Comparison of ENCODE assay signal across 16 cellular contexts in the genomic region with DNA sequence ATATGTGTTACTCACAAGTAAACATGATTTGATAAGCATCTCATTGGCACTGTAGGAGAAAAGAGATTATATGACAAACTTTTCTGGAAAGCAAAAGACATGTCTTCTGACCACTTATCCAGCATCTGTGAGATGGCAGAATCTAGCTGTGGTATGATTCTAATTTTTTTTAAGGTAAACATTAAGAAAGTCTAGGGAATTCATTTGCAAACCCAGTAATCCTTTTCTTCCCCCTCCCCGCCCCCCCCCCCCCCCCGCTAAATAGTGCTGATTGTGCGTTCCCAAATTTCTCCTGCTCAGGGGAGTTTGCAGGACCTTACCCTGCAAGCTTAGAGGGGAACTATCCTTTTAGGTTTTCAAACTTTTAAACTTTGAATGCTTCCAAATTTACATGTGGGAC. TPM values are rescaled to one million over a fixed set of nuclear protein-coding genes. Genes with fewer than 3 reads are reported as not detected.
DNase-seq lines count a peak whose midpoint lies in the region; TF ChIP-seq lines count a peak whose summit lies in the region.
"Had no signal": no experiment of that assay in that cellular context is flagged by ENCODE, and none has a peak within 500 bp of the region (broad histone marks: within the 10 kb centered on the region; RNA-seq: fewer than 3 reads in every experiment).

No MANE protein-coding gene starts in this region.

- H3K79me2 ChIP-seq in ACC112 (ENCODE audit: control insufficient read depth, insufficient read depth, low read length, unreplicated experiment) (no peaks in the 10 kb centered on the region), Karpas-422 (ENCODE audit: low read length) (peaks cover 10% of the 10 kb centered on the region), smooth muscle cell (ENCODE audit: low read depth) (peaks cover 11% of the 10 kb centered on the region)

- H3K27ac ChIP-seq in ACC112 (ENCODE audit: low read depth, low read length) (peak overlapping the region; percentile 64), Karpas-422 (ENCODE audit: low read length) (0 out of 2 replicates have a peak overlapping the region, but pooled peaks have one; percentile 34), SK-N-MC (peak overlapping the region; percentile 49; the same call in 1 of the 2 replicates), smooth muscle cell (ENCODE audit: low read depth) (peak overlapping the region; percentile 82)
- H3K27ac ChIP-seq: A549 had no signal

- H4K20me1 ChIP-seq in Karpas-422 (ENCODE audit: insufficient read depth, low read depth, low read length): no peaks in the 10 kb centered on the region
- peaks cover 8% of the 10 kb centered on the region for H4K20me1 ChIP-seq in smooth muscle cell (ENCODE audit: low read depth)

- no peak overlapping the region for H3K9ac ChIP-seq in Karpas-422 (ENCODE audit: low read length)
- no peak overlapping the region for H3K9ac ChIP-seq in SK-N-MC (ENCODE audit: insufficient read length)
- no peak overlapping the region for H3K9ac ChIP-seq in smooth muscle cell (ENCODE audit: low read depth)

- H3K4me3 ChIP-seq in ACC112 (ENCODE audit: low read depth, low read length): no peak overlapping the region
- H3K4me3 ChIP-seq in Karpas-422 (ENCODE audit: low read length): no peak overlapping the region
- no peak overlapping the region for H3K4me3 ChIP-seq in SK-N-MC
- no peak overlapping the region for H3K4me3 ChIP-seq in smooth muscle cell
- H3K4me3 ChIP-seq: A549, HAP-1 had no signal

- no peaks in the 10 kb centered on the region for H3K9me3 ChIP-seq in Karpas-422 (ENCODE audit: low read length)
- H3K9me3 ChIP-seq in SK-N-MC (ENCODE audit: low read depth, low read length): no peaks in the 10 kb centered on the region
- H3K9me3 ChIP-seq in smooth muscle cell (replicated peaks; ENCODE audit: low read depth): no peaks in the 10 kb centered on the region
- H3K9me3 ChIP-seq: A549, HAP-1 had no signal

- DNase-seq in Karpas-422: no peak
- DNase-seq in SK-N-MC (ENCODE audit: low read depth, low spot score): no peak
- DNase-seq in smooth muscle cell (lab: John Stamatoyannopoulos, UW; ENCODE audit: unreplicated experiment): no peak
- DNase-seq in GDM1 (lab: John Stamatoyannopoulos, UW): no peak
- DNase-seq in LoVo (ENCODE audit: low spot score): no peak
- DNase-seq in NK-92 treated with Interleukin-12 subunit alpha and Interleukin-12 subunit beta, amount 100 ng/mL, for 24 hours (lab: John Stamatoyannopoulos, UW): no peak
- DNase-seq: 8988T; C1 segment of cervical spinal cord; Calu3; CD4-positive, alpha-beta memory T cell; COR-L47; DND-41; GOT3 had no signal

- H3K27me3 ChIP-seq in ACC112 (ENCODE audit: insufficient read depth, low read length) (no peaks in the 10 kb centered on the region), Karpas-422 (ENCODE audit: low read length) (no peaks in the 10 kb centered on the region), smooth muscle cell (ENCODE audit: low read depth) (no peaks in the 10 kb centered on the region)

- H3K36me3 ChIP-seq in ACC112 (ENCODE audit: insufficient read depth, low read length) (peaks cover 13% of the 10 kb centered on the region), Karpas-422 (ENCODE audit: insufficient read depth, low read length) (peaks cover 20% of the 10 kb centered on the region; the same call in 1 of the 2 replicates), SK-N-MC (ENCODE audit: insufficient read depth, low read length) (peaks cover 40% of the 10 kb centered on the region), smooth muscle cell (ENCODE audit: low read depth) (peaks cover 12% of the 10 kb centered on the region)

- H3K9me2 ChIP-seq in Karpas-422 (replicated peaks; ENCODE audit: insufficient read depth, low read length): no peaks in the 10 kb centered on the region

- H2AFZ ChIP-seq in ACC112 (ENCODE audit: low read length, unreplicated experiment): no peak overlapping the region
- H2AFZ ChIP-seq in Karpas-422 (ENCODE audit: low read length): no peak overlapping the region
- H2AFZ ChIP-seq in smooth muscle cell (ENCODE audit: low read depth): no peak overlapping the region

- no peak for TF ChIP-seq CTCF in smooth muscle cell (IDR thresholded peaks at IDR 0.05; ENCODE audit: borderline replicate concordance, insufficient read depth, poor library complexity, severe bottlenecking)

- H3K4me1 ChIP-seq in ACC112 (ENCODE audit: control insufficient read depth, insufficient read depth, low read length, unreplicated experiment): peaks cover 25% of the 10 kb centered on the region
- peaks cover 6% of the 10 kb centered on the region for H3K4me1 ChIP-seq in Karpas-422 (ENCODE audit: low read length)
- H3K4me1 ChIP-seq in smooth muscle cell (ENCODE audit: low read depth): peaks cover 5% of the 10 kb centered on the region
- H3K4me1 ChIP-seq: A549, HAP-1 had no signal

- H3K4me2 ChIP-seq in Karpas-422 (ENCODE audit: low read depth, low read length, poor library complexity, severe bottlenecking) (no peak overlapping the region), smooth muscle cell (no peak overlapping the region)
- H3K4me2 ChIP-seq: A549 had no signal

- WGBS in smooth muscle cell (ENCODE audit: low lambda C conversion rate): 10% methylated on average over 2 of the region's 3 CpGs

- peaks cover 26% of the 10 kb centered on the region for H3F3A ChIP-seq in smooth muscle cell (ENCODE audit: low read depth)

RNA-seq across cellular contexts. Expression of a gene that starts 12.1 kb away (rescaled TPM):
- total RNA-seq in Karpas-422 (2014; rRNA removed; shearing (Covaris generic); ENCODE audit: low replicate concordance): 26.8 and 34.9 TPM in 2 replicates
- 23.2 and 34.5 TPM in 2 replicates for total RNA-seq in smooth muscle cell
- 23.5 and 25.4 TPM in 2 replicates for polyA plus RNA-seq in smooth muscle cell

RNA-seq across cellular contexts. Expression of a gene that starts 24.2 kb away (rescaled TPM):
- 21.9 and 34.7 TPM in 2 replicates for total RNA-seq in Karpas-422 (2014; rRNA removed; shearing (Covaris generic); ENCODE audit: low replicate concordance)
- 58.6 and 68.3 TPM in 2 replicates for total RNA-seq in smooth muscle cell
- polyA plus RNA-seq in smooth muscle cell: 31.6 and 33.1 TPM in 2 replicates
